ENCODE assay signal across 1 cellular context in genomic region chr17:74417178-74418045, GRCh38.
TF ChIP-seq lines count a peak whose summit lies in the region.

No MANE protein-coding gene starts in this region.

TF ChIP-seq in HepG2, 621 proteins besides CTCF, POLR2A, EP300 and RAD21 (continued from another document and continues in another):
- TF ChIP-seq DRAP1 (CRISPR knock-in tag; IDR thresholded peaks at IDR 0.05), result peak; percentile 77
- TF ChIP-seq EED (CRISPR knock-in tag; IDR thresholded peaks at IDR 0.05), result no peak
- TF ChIP-seq ZNF574 (CRISPR knock-in tag; IDR thresholded peaks at IDR 0.05), result peak; percentile 55; the same call in 1 of the 2 replicates
- TF ChIP-seq ZNF558 (CRISPR knock-in tag; IDR thresholded peaks at IDR 0.05; ENCODE audit: borderline replicate concordance), result no peak
- TF ChIP-seq ZNF224 (CRISPR knock-in tag; IDR thresholded peaks at IDR 0.05), result no peak
- TF ChIP-seq ZNF720 (CRISPR knock-in tag; IDR thresholded peaks at IDR 0.05), result no peak
- TF ChIP-seq ZBTB2 (CRISPR knock-in tag; IDR thresholded peaks at IDR 0.05; ENCODE audit: low read depth), result no peak
- TF ChIP-seq ZC3H4 (CRISPR knock-in tag; IDR thresholded peaks at IDR 0.05; ENCODE audit: borderline replicate concordance), result no peak
- peak; percentile 70; the same call in 1 of the 2 replicates for TF ChIP-seq MAX (IDR thresholded peaks at IDR 0.05)
- TF ChIP-seq ZNF572 (CRISPR knock-in tag; IDR thresholded peaks at IDR 0.05), result no peak
- no peak for TF ChIP-seq ZNF615 (CRISPR knock-in tag; IDR thresholded peaks at IDR 0.05; ENCODE audit: borderline replicate concordance)
- no peak for TF ChIP-seq ZNF672 (CRISPR knock-in tag; IDR thresholded peaks at IDR 0.05)
- peak; percentile 44; the same call in 1 of the 2 replicates for TF ChIP-seq FOXK2 (IDR thresholded peaks at IDR 0.05)
- TF ChIP-seq MLXIP (CRISPR knock-in tag; IDR thresholded peaks at IDR 0.05; ENCODE audit: borderline replicate concordance), result no peak
- TF ChIP-seq ZNF512 (CRISPR knock-in tag; IDR thresholded peaks at IDR 0.05), result 0 out of 2 replicates have a peak, but pooled peaks have one; percentile 74
- peak; percentile 38; the same call in 1 of the 2 replicates for TF ChIP-seq SIX1 (CRISPR knock-in tag; IDR thresholded peaks at IDR 0.05; ENCODE audit: borderline replicate concordance)
- no peak for TF ChIP-seq GRHL1 (CRISPR knock-in tag; conservative IDR thresholded peaks at IDR 0.05)
- no peak for TF ChIP-seq USF2 (IDR thresholded peaks at IDR 0.05; ENCODE audit: low read depth, low read length)
- no peak for TF ChIP-seq USF2 (CRISPR knock-in tag; IDR thresholded peaks at IDR 0.05; ENCODE audit: borderline replicate concordance)
- no peak for TF ChIP-seq ATRX (CRISPR knock-in tag; IDR thresholded peaks at IDR 0.05; ENCODE audit: borderline replicate concordance)
- TF ChIP-seq ZNF264 (CRISPR knock-in tag; IDR thresholded peaks at IDR 0.05), result peak; percentile 79
- no peak for TF ChIP-seq HINFP (CRISPR knock-in tag; IDR thresholded peaks at IDR 0.05; ENCODE audit: low read depth)
- no peak for TF ChIP-seq KLF15 (CRISPR knock-in tag; IDR thresholded peaks at IDR 0.05; ENCODE audit: borderline replicate concordance)
- TF ChIP-seq MIER2 (CRISPR knock-in tag; IDR thresholded peaks at IDR 0.05), result no peak; the same call in 1 of the 2 replicates
- no peak for TF ChIP-seq SMARCE1 (IDR thresholded peaks at IDR 0.05; ENCODE audit: borderline replicate concordance)
- no peak for TF ChIP-seq MATR3 (CRISPR knock-in tag; IDR thresholded peaks at IDR 0.05)
- peak; percentile 87; the same call in 1 of the 2 replicates for TF ChIP-seq ZNF512B (CRISPR knock-in tag; IDR thresholded peaks at IDR 0.05; ENCODE audit: borderline replicate concordance)
- no peak for TF ChIP-seq SETDB1 (CRISPR knock-in tag; IDR thresholded peaks at IDR 0.05; ENCODE audit: borderline replicate concordance)
- TF ChIP-seq PHF21A (CRISPR knock-in tag; IDR thresholded peaks at IDR 0.05), result peak; percentile 82
- no peak for TF ChIP-seq ZNF34 (CRISPR knock-in tag; IDR thresholded peaks at IDR 0.05; ENCODE audit: borderline replicate concordance)
- TF ChIP-seq PCBP1 (IDR thresholded peaks at IDR 0.05; ENCODE audit: borderline replicate concordance, low read depth, low read length), result no peak
- peak; percentile 93 for TF ChIP-seq REPIN1 (CRISPR knock-in tag; IDR thresholded peaks at IDR 0.05; ENCODE audit: borderline replicate concordance, low read depth)
- no peak for TF ChIP-seq ZNF570 (CRISPR knock-in tag; IDR thresholded peaks at IDR 0.05; ENCODE audit: borderline replicate concordance)
- TF ChIP-seq ZZZ3 (CRISPR knock-in tag; IDR thresholded peaks at IDR 0.05; ENCODE audit: borderline replicate concordance), result no peak
- no peak for TF ChIP-seq STAT6 (CRISPR knock-in tag; IDR thresholded peaks at IDR 0.05; ENCODE audit: borderline replicate concordance)
- peak; percentile 31; the same call in 1 of the 2 replicates for TF ChIP-seq PPARG (CRISPR knock-in tag; conservative IDR thresholded peaks at IDR 0.05)
- TF ChIP-seq CCDC6 (CRISPR knock-in tag; IDR thresholded peaks at IDR 0.05), result no peak
- TF ChIP-seq ZNF367 (CRISPR knock-in tag; IDR thresholded peaks at IDR 0.05; ENCODE audit: borderline replicate concordance), result no peak
- no peak for TF ChIP-seq KLF13 (CRISPR knock-in tag; IDR thresholded peaks at IDR 0.05)
